ENCODE assay signal across 1 cellular context in genomic region chr5:136155769-136156168, GRCh38.
TF ChIP-seq lines count a peak whose summit lies in the region.

No MANE protein-coding gene starts in this region.

TF ChIP-seq in K562, 482 proteins besides CTCF, POLR2A, EP300 and RAD21:
- TF ChIP-seq ZNF316 (IDR thresholded peaks at IDR 0.05) (no peak), MEIS2 (IDR thresholded peaks at IDR 0.05; ENCODE audit: partially characterized antibody) (peak; percentile 45)
